In the genomic region with DNA sequence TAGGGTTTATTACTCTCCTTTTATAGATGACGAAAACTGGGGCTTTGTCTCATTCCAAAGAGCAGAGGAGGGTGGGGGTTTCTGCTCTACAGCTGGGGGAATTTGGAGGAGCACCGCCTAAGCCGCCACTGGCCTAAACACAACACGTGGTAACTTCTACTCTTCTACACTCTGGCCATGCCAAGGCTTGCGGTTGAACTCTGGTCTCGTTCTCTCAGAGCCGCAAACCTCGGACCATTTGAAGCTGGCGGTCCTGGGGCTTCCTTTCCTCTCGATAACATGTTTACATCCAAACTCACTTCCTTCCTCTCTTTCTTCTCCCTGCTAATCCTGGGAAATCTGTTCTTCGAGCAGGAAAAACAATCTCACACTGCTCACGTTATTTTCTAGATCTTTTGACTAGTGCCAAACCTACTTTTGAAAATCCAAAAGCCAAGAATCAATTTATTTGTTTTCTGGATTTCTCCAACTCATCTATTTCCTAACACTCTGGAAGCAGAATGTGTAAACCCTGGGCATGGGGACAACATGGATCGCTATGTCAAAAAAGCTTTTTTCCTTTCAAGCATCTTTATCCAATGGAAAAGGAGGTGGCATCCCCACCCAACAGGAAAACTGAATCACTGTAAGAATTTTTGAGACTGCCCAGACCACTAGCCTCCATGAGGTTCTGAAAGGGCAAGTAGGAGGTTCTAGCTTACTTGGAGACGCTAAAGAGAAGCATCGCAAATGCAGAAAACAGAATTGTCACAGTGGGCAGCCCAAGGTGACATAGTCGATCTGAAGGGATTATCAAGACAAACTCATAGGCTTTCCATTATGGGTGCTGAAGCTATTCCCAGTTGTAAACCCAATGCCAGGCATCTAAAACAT, we compare ENCODE assay signal across 8 cellular contexts. TPM values are rescaled to one million over a fixed set of nuclear protein-coding genes. Genes with fewer than 3 reads are reported as not detected.
DNase-seq lines count a peak whose midpoint lies in the region; ATAC-seq and TF ChIP-seq lines count a peak whose summit lies in the region.

No MANE protein-coding gene starts in this region.

- H3K9me3 ChIP-seq in trophoblast cell (ENCODE audit: insufficient read depth, low read depth, low read length) (peaks cover 1% of the 10 kb centered on the region), thyroid gland (no peaks in the 10 kb centered on the region)

- no peaks in the 10 kb centered on the region for H3K36me3 ChIP-seq in trophoblast cell (ENCODE audit: control insufficient read depth in 1 of 2, insufficient read depth in 2 of 2, low read length in 2 of 2)
- H3K36me3 ChIP-seq in thyroid gland = no peaks in the 10 kb centered on the region

- ATAC-seq in HG03432 (IDR thresholded peaks at IDR 0.05; ENCODE audit: unreplicated experiment) = peak; percentile 16

- no CpG with 5 or more reads among the region's 16 CpGs for WGBS in trophoblast cell (ENCODE audit: extremely low coverage, insufficient coverage, insufficient read length)
- 23 to 28% methylated on average over 16 of the region's 16 CpGs for WGBS in thyroid gland, 2 donors

- no peak overlapping the region for H3K18ac ChIP-seq in trophoblast cell (ENCODE audit: low read length)

- H3K4me2 ChIP-seq in trophoblast cell (ENCODE audit: low read length) = no peak overlapping the region

- H2AFZ ChIP-seq in trophoblast cell (ENCODE audit: insufficient read depth, low read length, poor library complexity) = no peak overlapping the region

- H3K23ac ChIP-seq in trophoblast cell (ENCODE audit: low read length) = no peak overlapping the region

- no peak overlapping the region for H3K27ac ChIP-seq in trophoblast cell (ENCODE audit: low read depth, low read length)
- H3K27ac ChIP-seq in thyroid gland = peak overlapping the region; percentile 89 to 98 (median 97)

- no peak overlapping the region for H3K9ac ChIP-seq in trophoblast cell (ENCODE audit: low read length)

- H4K12ac ChIP-seq in trophoblast cell (ENCODE audit: low read depth, low read length) = no peak overlapping the region

- H4K8ac ChIP-seq in trophoblast cell (ENCODE audit: low read depth, low read length) = no peak overlapping the region

- H3K14ac ChIP-seq in trophoblast cell (ENCODE audit: low read length) = no peak overlapping the region

- intact Hi-C loops in thyroid gland (cut with DNase I) = no loop called here

- TF ChIP-seq POLR2A in thyroid gland (IDR thresholded peaks at IDR 0.05) = peak in 1 of 2 donors; percentile 31

- H3K4me1 ChIP-seq in trophoblast cell (ENCODE audit: control insufficient read depth in 1 of 2, insufficient read depth in 2 of 2, low read length in 2 of 2) (peaks cover 2% of the 10 kb centered on the region in 2 experiments), thyroid gland (peaks cover 20 to 28% of the 10 kb centered on the region in 2 donors)

- no peak overlapping the region for H4K91ac ChIP-seq in trophoblast cell (ENCODE audit: low read depth, low read length)

- H2BK5ac ChIP-seq in trophoblast cell (ENCODE audit: low read depth, low read length, poor library complexity) = no peak overlapping the region

- peaks cover 9% of the 10 kb centered on the region for H3K79me1 ChIP-seq in trophoblast cell (ENCODE audit: low read length)

- no peak overlapping the region for H3K4ac ChIP-seq in trophoblast cell (ENCODE audit: low read depth, low read length)

- peak; percentile 67 for DNase-seq in GM04503 (ENCODE audit: low read depth)
- peak; percentile 97 for DNase-seq in RPMI8226
- peak; percentile 90 for DNase-seq in activated effector memory CD4-positive, alpha-beta T cell treated with anti-CD3 and anti-CD28 coated beads, Interleukin-2, amount 50 U/mL, for 16 hours
- peak; percentile 81 for DNase-seq in glomerular visceral epithelial cell (ENCODE audit: extremely low spot score)
- DNase-seq in trophoblast cell = peak; percentile 47 to 68
- DNase-seq in thyroid gland = peak; percentile 75 to 77
- DNase-seq in T1000 (lab: John Stamatoyannopoulos, UW) = no peak

- H3K27me3 ChIP-seq in trophoblast cell (ENCODE audit: insufficient read depth, low read length) (no peaks in the 10 kb centered on the region), thyroid gland (no peaks in the 10 kb centered on the region)

- TF ChIP-seq CTCF in thyroid gland (IDR thresholded peaks at IDR 0.05) = no peak

- no peak overlapping the region for H2AK5ac ChIP-seq in trophoblast cell (ENCODE audit: low read length)

- H3K4me3 ChIP-seq in trophoblast cell (ENCODE audit: low read depth, low read length) (no peak overlapping the region), thyroid gland (replicated peaks in 1 of 3) (peak overlapping the region in 1 of 3 donors; percentile 32)

- H2BK12ac ChIP-seq in trophoblast cell (ENCODE audit: low read length) = no peak overlapping the region

- H3K79me2 ChIP-seq in trophoblast cell (ENCODE audit: control insufficient read depth, insufficient read depth, low read length, poor library complexity) = no peaks in the 10 kb centered on the region

- no peak overlapping the region for H2BK120ac ChIP-seq in trophoblast cell (ENCODE audit: insufficient read depth, low read length, poor library complexity)

RNA-seq across cellular contexts. Expression of a gene that starts 13.6 kb away (rescaled TPM):
- polyA plus RNA-seq in trophoblast cell (2013) = 6.4 and 6.7 TPM in 2 replicates
- total RNA-seq in thyroid gland = 10 to 100 TPM; 15.6 to 21.3 (median 19.9) TPM

RNA-seq across cellular contexts. Expression of a gene that starts 30.2 kb away (rescaled TPM):
- polyA plus RNA-seq in trophoblast cell (2013) = 0.04 TPM in 1 of 2 replicates, not detected in the other
- not detected for total RNA-seq in thyroid gland
